In the genomic region with DNA sequence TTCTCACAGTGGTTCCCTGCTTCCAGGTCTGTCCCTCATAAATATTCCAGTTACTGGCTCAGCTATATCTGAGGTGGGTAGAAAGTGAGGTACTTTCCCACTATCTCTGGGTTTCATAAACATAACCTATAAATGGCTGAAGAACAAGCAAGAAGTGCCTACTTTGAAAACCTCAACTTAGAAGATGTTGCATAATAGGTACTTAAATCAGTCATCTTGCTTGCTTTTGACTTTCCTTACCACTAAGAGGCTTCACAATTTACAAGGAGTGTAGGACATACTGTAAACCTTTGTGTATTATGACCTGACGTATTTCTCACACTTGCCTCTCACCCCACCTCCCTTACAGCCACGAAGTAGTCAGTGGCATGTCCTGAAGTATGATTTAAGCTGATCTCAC, we compare ENCODE assay signal across 15 cellular contexts.
DNase-seq lines count a peak whose midpoint lies in the region; ATAC-seq and TF ChIP-seq lines count a peak whose summit lies in the region.
"Had no signal": no experiment of that assay in that cellular context is flagged by ENCODE, and none has a peak within 500 bp of the region (broad histone marks: within the 10 kb centered on the region; RNA-seq: fewer than 3 reads in every experiment).

No MANE protein-coding gene starts in this region.

- TF ChIP-seq CTCF in coronary artery (IDR thresholded peaks at IDR 0.05) = no peak

- peak; percentile 94 for ATAC-seq in GM18502 (IDR thresholded peaks at IDR 0.05; ENCODE audit: poor library complexity, unreplicated experiment)
- peak; percentile 55 for ATAC-seq in GM19452 (IDR thresholded peaks at IDR 0.05; ENCODE audit: unreplicated experiment)
- peak; percentile 95 for ATAC-seq in HG02870 (IDR thresholded peaks at IDR 0.05; ENCODE audit: unreplicated experiment)
- peak; percentile 96 for ATAC-seq in HG03565 (IDR thresholded peaks at IDR 0.05; ENCODE audit: unreplicated experiment)

- H3K4me3 ChIP-seq in coronary artery = no peak overlapping the region
- H3K4me3 ChIP-seq: colonic mucosa had no signal

- DNase-seq in NAMALWA (ENCODE audit: low spot score) (no peak), occipital lobe (lab: John Stamatoyannopoulos, UW) (no peak), coronary artery (ENCODE audit: low spot score) (no peak), epidermal melanocyte (ENCODE audit: insufficient read length, low spot score) (no peak)
- DNase-seq: activated CD8-positive, alpha-beta memory T cell treated with anti-CD3 and anti-CD28 coated beads, Interleukin-2, amount 50 U/mL, for 48 hours; BE2C; colonic mucosa; MV-4-11; SHP77 treated with DMSO at 0.1 percent for 48 hours; stimulated activated CD4-positive, alpha-beta T cell treated with anti-CD3 and anti-CD28 coated beads, Interleukin-2, amount 100 ng/mL, for 48 hours; stimulated activated naive CD4-positive, alpha-beta T cell treated with Interleukin-2 at 50 U/mL for 16 hours had no signal

- H3K27ac ChIP-seq in coronary artery = no peak overlapping the region
- H3K27ac ChIP-seq: colonic mucosa had no signal
